8 cellular contexts compared by ENCODE assay signal in genomic region chr20:3811421-3812258, GRCh38. TPM values are rescaled to one million over a fixed set of nuclear protein-coding genes. Genes with fewer than 3 reads are reported as not detected.
DNase-seq lines count a peak whose midpoint lies in the region; ATAC-seq and TF ChIP-seq lines count a peak whose summit lies in the region.

No MANE protein-coding gene starts in this region.

- H3K36me3 Mint-ChIP-seq in brain = no peaks in the 10 kb centered on the region

- peak; percentile 98 for DNase-seq in ELR (ENCODE audit: low read depth)
- peak; percentile 96 for DNase-seq in NCI-H2029 (lab: John Stamatoyannopoulos, UW)
- DNase-seq in inferior parietal cortex (ENCODE audit: extremely low spot score) = peak; percentile 95
- DNase-seq in smooth muscle cell of the brain vasculature (ENCODE audit: low read depth, low spot score) = peak; percentile 98

- peak overlapping the region; percentile 86 to 99 (median 98) for H3K27ac Mint-ChIP-seq in brain

- ATAC-seq in GM19324 (IDR thresholded peaks at IDR 0.05; ENCODE audit: low FRiP score, unreplicated experiment) (no peak), GM19328 (IDR thresholded peaks at IDR 0.05; ENCODE audit: unreplicated experiment) (no peak)

- H3K27me3 Mint-ChIP-seq in brain = peaks cover 3% of the 10 kb centered on the region

- peaks cover 0 to 6% (median 0%) of the 10 kb centered on the region in 5 experiments for H3K9me3 Mint-ChIP-seq in brain

- peak overlapping the region; percentile 77 for H3K27ac ChIP-seq in VCaP

- peak overlapping the region; percentile 56 to 86 (median 81) for H3K4me3 Mint-ChIP-seq in brain

- TF ChIP-seq CTCF in VCaP (conservative IDR thresholded peaks at IDR 0.05) (no peak), brain (conservative IDR thresholded peaks at IDR 0.05) (no peak)

- H3K4me1 Mint-ChIP-seq in brain = peaks cover 56% of the 10 kb centered on the region

RNA-seq across cellular contexts. Expression of gene AP5S1, which starts 8.7 kb away (rescaled TPM):
- polyA plus RNA-seq in brain (ENCODE audit: insufficient read depth, low read depth, low replicate concordance) = 15.1 TPM

RNA-seq across cellular contexts. Expression of gene CDC25B, which starts 15.5 kb away (rescaled TPM):
- 139 TPM for polyA plus RNA-seq in brain (ENCODE audit: insufficient read depth, low read depth, low replicate concordance)

RNA-seq across cellular contexts. Expression of gene CENPB, which starts 25.1 kb away (rescaled TPM):
- polyA plus RNA-seq in brain (ENCODE audit: insufficient read depth, low read depth, low replicate concordance) = 122 TPM

RNA-seq across cellular contexts. Expression of gene SPEF1, which starts 30.4 kb away (rescaled TPM):
- 1.0 TPM for polyA plus RNA-seq in brain (ENCODE audit: insufficient read depth, low read depth, low replicate concordance)

RNA-seq across cellular contexts. Expression of gene MAVS, which starts 35.0 kb away (rescaled TPM):
- 20.6 TPM for polyA plus RNA-seq in brain (ENCODE audit: insufficient read depth, low read depth, low replicate concordance)
